In the genomic region with DNA sequence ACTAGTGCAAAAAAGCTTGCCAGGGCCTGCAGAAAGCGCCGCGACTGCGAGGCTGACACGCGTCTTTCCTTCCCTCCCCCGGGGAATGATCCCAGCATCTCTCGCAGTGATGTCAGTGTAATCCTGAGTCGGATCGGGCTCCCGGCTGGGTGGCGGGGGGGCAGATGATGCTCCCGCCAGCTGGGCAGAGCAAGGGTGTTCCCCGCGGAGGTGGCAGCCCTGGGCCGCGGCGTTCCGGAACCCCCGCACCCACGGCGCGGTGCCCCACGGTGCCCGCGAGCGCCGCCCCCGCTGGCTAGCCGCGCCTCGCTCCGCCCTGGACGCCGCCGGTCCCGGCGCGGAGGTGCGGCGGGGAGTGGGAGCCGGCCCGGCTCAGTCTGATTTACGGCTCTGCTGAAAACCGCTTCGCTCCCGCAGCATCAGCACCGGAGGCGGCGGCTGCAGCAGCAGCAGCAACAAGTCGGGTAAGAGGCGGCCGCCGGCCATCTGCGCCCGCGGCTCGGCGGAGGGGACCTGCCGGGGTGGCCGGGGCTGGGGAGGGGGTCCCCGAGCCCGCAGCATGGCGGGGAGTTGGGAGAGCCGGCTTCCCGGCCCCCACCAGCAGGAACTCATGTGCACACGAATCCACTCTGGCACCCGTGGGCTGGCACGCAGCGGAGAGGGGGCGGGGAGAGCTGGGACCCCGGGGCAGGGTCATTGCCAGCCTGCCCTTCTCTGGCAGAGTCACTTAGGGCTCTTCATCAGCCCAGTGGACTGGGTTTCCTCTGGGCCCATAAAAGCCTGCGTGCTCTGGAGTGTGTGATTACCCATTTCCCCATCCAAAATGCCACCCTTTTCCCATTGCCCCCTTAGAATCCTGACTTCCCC, we compare ENCODE assay signal across 8 cellular contexts. TPM values are rescaled to one million over a fixed set of nuclear protein-coding genes. Genes with fewer than 3 reads are reported as not detected.
DNase-seq lines count a peak whose midpoint lies in the region; ATAC-seq and TF ChIP-seq lines count a peak whose summit lies in the region.

A gene with protein sequence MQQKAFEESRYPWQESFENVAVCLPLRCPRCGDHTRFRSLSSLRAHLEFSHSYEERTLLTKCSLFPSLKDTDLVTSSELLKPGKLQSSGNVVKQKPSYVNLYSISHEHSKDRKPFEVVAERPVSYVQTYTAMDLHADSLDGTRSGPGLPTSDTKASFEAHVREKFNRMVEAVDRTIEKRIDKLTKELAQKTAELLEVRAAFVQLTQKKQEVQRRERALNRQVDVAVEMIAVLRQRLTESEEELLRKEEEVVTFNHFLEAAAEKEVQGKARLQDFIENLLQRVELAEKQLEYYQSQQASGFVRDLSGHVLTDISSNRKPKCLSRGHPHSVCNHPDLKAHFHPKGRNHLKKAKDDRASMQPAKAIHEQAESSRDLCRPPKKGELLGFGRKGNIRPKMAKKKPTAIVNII (plus strand): TSS at position 375 of the 867 bp plus-strand sequence. CDS start 1,825 bp downstream, outside the sequence.

- H3K14ac ChIP-seq in IMR-90 (replicated peaks; ENCODE audit: low read depth, low read length) (peak within 1 kb of the TSS; percentile 50; the same call in 1 of the 2 replicates), mesenchymal stem cell (ENCODE audit: low read length in 2 of 2) (no peak within 1 kb of the TSS)

- H3K4me1 Mint-ChIP-seq in CD8-positive, alpha-beta memory T cell = peaks cover 20 to 39% (median 24%) of the 10 kb centered on the region in 3 donors
- H3K4me1 Mint-ChIP-seq in effector memory CD8-positive, alpha-beta T cell (ENCODE audit: low read depth in 2 of 2) = peaks cover 17 to 27% of the 10 kb centered on the region in 2 donors

- peak within 1 kb of the TSS; percentile 27; the same call in 1 of the 2 replicates for H2BK20ac ChIP-seq in IMR-90 (ENCODE audit: low read depth, low read length)

- no peak within 1 kb of the TSS for H2BK12ac ChIP-seq in mesenchymal stem cell (ENCODE audit: low read length in 2 of 2)

- H3K27me3 ChIP-seq in CD8-positive, alpha-beta memory T cell (ENCODE audit: insufficient read depth, low read length, poor library complexity, severe bottlenecking) = peaks cover 4% of the 10 kb centered on the region
- peaks cover under 1% of the 10 kb centered on the region; the same call in 1 of the 2 replicates for H3K27me3 ChIP-seq in IMR-90 (ENCODE audit: control insufficient read depth, insufficient read depth, low read length)
- H3K27me3 ChIP-seq in mesenchymal stem cell (ENCODE audit: control insufficient read depth in 1 of 2, insufficient read depth in 1 of 2, low read length in 2 of 2) = no peaks in the 10 kb centered on the region

- H3K4me3 Mint-ChIP-seq in CD8-positive, alpha-beta memory T cell = peak within 1 kb of the TSS; percentile 83 to 94 (median 89)
- peak within 1 kb of the TSS; percentile 79 to 88 for H3K4me3 Mint-ChIP-seq in effector memory CD8-positive, alpha-beta T cell

- H2AFZ ChIP-seq in IMR-90 (replicated peaks; ENCODE audit: low read length, poor library complexity) (peak within 1 kb of the TSS; percentile 98), mesenchymal stem cell (ENCODE audit: low read depth, low read length) (no peak within 1 kb of the TSS)

- peak within 1 kb of the TSS; percentile 28 for H3K4ac ChIP-seq in IMR-90 (ENCODE audit: low read depth, low read length)
- no peak within 1 kb of the TSS for H3K4ac ChIP-seq in mesenchymal stem cell (ENCODE audit: low read depth in 1 of 2, low read length in 2 of 2)

- no TSS peak for BruUV-seq in IMR-90 (replicated peaks; lab: Mats Ljungman, UMichigan)

- peak within 1 kb of the TSS; percentile 39 for H3K56ac ChIP-seq in IMR-90 (ENCODE audit: extremely low read depth, insufficient read depth, low read length)

- H3K27me3 Mint-ChIP-seq in CD8-positive, alpha-beta memory T cell = peaks cover 7 to 10% of the 10 kb centered on the region in 2 donors
- no peaks in the 10 kb centered on the region for H3K27me3 Mint-ChIP-seq in effector memory CD8-positive, alpha-beta T cell

- peak; percentile 96 for ATAC-seq in IMR-90 (ENCODE audit: low read depth)
- ATAC-seq in effector memory CD8-positive, alpha-beta T cell (replicated peaks) = peak; percentile 88
- ATAC-seq in HG02973 (IDR thresholded peaks at IDR 0.05; ENCODE audit: unreplicated experiment) = no peak

- peak within 1 kb of the TSS; percentile 45 to 96 (median 70) for H3K27ac Mint-ChIP-seq in CD8-positive, alpha-beta memory T cell
- peak within 1 kb of the TSS; percentile 82 to 87 for H3K27ac Mint-ChIP-seq in effector memory CD8-positive, alpha-beta T cell

- POLR2A ChIA-PET in CD8-positive, alpha-beta memory T cell (lab: Charles Lee) = no interaction called here
- POLR2A ChIA-PET in IMR-90 (lab: Charles Lee; ENCODE audit: unreplicated experiment) = interaction anchor here (0.6 kb wide), 1 partner anchor 17 kb away, joined by 4 read pairs; no protein-coding TSS in a partner anchor

- H3K4me1 ChIP-seq in CD8-positive, alpha-beta memory T cell (ENCODE audit: insufficient read depth, low read length) = peaks cover 5% of the 10 kb centered on the region
- H3K4me1 ChIP-seq in IMR-90 (ENCODE audit: control insufficient read depth, insufficient read depth, low read length) (no peaks in the 10 kb centered on the region), mesenchymal stem cell (ENCODE audit: control insufficient read depth, insufficient read depth, low read depth, low read length) (peaks cover 8% of the 10 kb centered on the region)

- H3K23ac ChIP-seq in IMR-90 (ENCODE audit: low read depth, low read length) (peak within 1 kb of the TSS; percentile 92), mesenchymal stem cell (ENCODE audit: low read length in 2 of 2) (peak within 1 kb of the TSS in 1 of 2 experiments; percentile 6)

- TF ChIP-seq RAD21 in IMR-90 (IDR thresholded peaks at IDR 0.05; ENCODE audit: low read length) = no peak

- peak; percentile 3 to 61 (median 41) for DNase-seq in CD8-positive, alpha-beta memory T cell
- DNase-seq in IMR-90 (peak; percentile 47), mesenchymal stem cell (peak; percentile 16), GM19238 (ENCODE audit: insufficient read length, low spot score) (no peak)
- peak; percentile 37 to 48 for DNase-seq in activated CD4-positive, alpha-beta T cell treated with anti-CD3 and anti-CD28 coated beads, Interleukin-2, amount 50 U/mL, for 48 hours
- DNase-seq in effector memory CD8-positive, alpha-beta T cell = peak; percentile 38 to 56 (median 38)
- DNase-seq in stimulated activated CD8-positive, alpha-beta memory T cell treated with anti-CD3 and anti-CD28 coated beads, Interleukin-7, amount 100 ng/mL, for 48 hours (ENCODE audit: extremely low read depth in 1 of 2, low read depth in 1 of 2) = peak; percentile 13

- H2AK5ac ChIP-seq in IMR-90 (ENCODE audit: low read depth, low read length) = peak within 1 kb of the TSS; percentile 54; the same call in 1 of the 2 replicates
- no peak within 1 kb of the TSS for H2AK5ac ChIP-seq in mesenchymal stem cell (ENCODE audit: low read length, severe bottlenecking)

- H4K91ac ChIP-seq in IMR-90 (ENCODE audit: insufficient read depth, low read depth, low read length) (peak within 1 kb of the TSS; percentile 12; the same call in 1 of the 2 replicates), mesenchymal stem cell (ENCODE audit: low read length) (no peak within 1 kb of the TSS)

- H2BK5ac ChIP-seq in IMR-90 (ENCODE audit: low read depth, low read length, poor library complexity, severe bottlenecking) = no peak within 1 kb of the TSS
- H2BK5ac ChIP-seq in mesenchymal stem cell (ENCODE audit: low read depth, low read length, poor library complexity, severe bottlenecking) = no peak within 1 kb of the TSS

- no peak within 1 kb of the TSS for H3K27ac ChIP-seq in CD8-positive, alpha-beta memory T cell (ENCODE audit: low read depth, low read length)
- no peak within 1 kb of the TSS; the same call in 1 of the 2 replicates for H3K27ac ChIP-seq in IMR-90 (ENCODE audit: insufficient read depth, low read length)
- H3K27ac ChIP-seq in mesenchymal stem cell (ENCODE audit: low read length, poor library complexity, severe bottlenecking) = no peak within 1 kb of the TSS

- H3K79me1 ChIP-seq in IMR-90 (ENCODE audit: low read depth in 1 of 2, low read length in 2 of 2) (no peaks in the 10 kb centered on the region), mesenchymal stem cell (replicated peaks; ENCODE audit: low read length, poor library complexity, severe bottlenecking) (peaks cover 2% of the 10 kb centered on the region)

- H3K4me3 ChIP-seq in CD8-positive, alpha-beta memory T cell (ENCODE audit: low read length) = peak within 1 kb of the TSS; percentile 46
- H3K4me3 ChIP-seq in IMR-90 (ENCODE audit: insufficient read depth, low read depth, low read length) (peak within 1 kb of the TSS; percentile 49), mesenchymal stem cell (ENCODE audit: insufficient read depth in 1 of 2, low read depth in 1 of 2, low read length in 2 of 2) (peak within 1 kb of the TSS; percentile 67 to 82)

- no peaks in the 10 kb centered on the region for H3K9me3 ChIP-seq in CD8-positive, alpha-beta memory T cell (ENCODE audit: low read length)
- H3K9me3 ChIP-seq in IMR-90 (ENCODE audit: control insufficient read depth, insufficient read depth, low read length) = no peaks in the 10 kb centered on the region
- no peaks in the 10 kb centered on the region for H3K9me3 ChIP-seq in mesenchymal stem cell (ENCODE audit: control insufficient read depth, low read length)

- H4K8ac ChIP-seq in IMR-90 (ENCODE audit: low read depth in 2 of 2, low read length in 2 of 2) (peak within 1 kb of the TSS; percentile 63 to 66; a peak in 3 of 4 replicates), mesenchymal stem cell (ENCODE audit: low read length) (no peak within 1 kb of the TSS)

- peak within 1 kb of the TSS; percentile 38 for H2AK9ac ChIP-seq in IMR-90 (replicated peaks; ENCODE audit: low read depth, low read length, poor library complexity)

- H3K36me3 Mint-ChIP-seq in CD8-positive, alpha-beta memory T cell = peaks cover 0 to 2% (median 0%) of the 10 kb centered on the region in 3 donors
- H3K36me3 Mint-ChIP-seq in effector memory CD8-positive, alpha-beta T cell (ENCODE audit: insufficient read depth) = peaks cover 3% of the 10 kb centered on the region

- TF ChIP-seq POLR2A in IMR-90 (IDR thresholded peaks at IDR 0.05; ENCODE audit: low read depth, low read length) = no peak

- H3K4me2 ChIP-seq in IMR-90 (ENCODE audit: low read depth, low read length) (peak within 1 kb of the TSS; percentile 92), mesenchymal stem cell (ENCODE audit: low read length, poor library complexity, severe bottlenecking) (peak within 1 kb of the TSS; percentile 65)

- peak within 1 kb of the TSS; percentile 55; the same call in 1 of the 2 replicates for H3K9ac ChIP-seq in IMR-90 (ENCODE audit: low read depth, low read length)
- H3K9ac ChIP-seq in mesenchymal stem cell (ENCODE audit: low read length) = peak within 1 kb of the TSS; percentile 77

- H2BK15ac ChIP-seq in IMR-90 (ENCODE audit: low read depth, low read length) (no peak within 1 kb of the TSS), mesenchymal stem cell (ENCODE audit: low read depth, poor library complexity, severe bottlenecking) (no peak within 1 kb of the TSS)

- no peaks in the 10 kb centered on the region; the same call in 1 of the 2 replicates for H4K20me1 ChIP-seq in IMR-90 (ENCODE audit: insufficient read depth, low read length)

- dilution Hi-C loops in IMR-90 (cut with HindIII; ENCODE audit: low sequenced_read_pairs, unreplicated experiment) = no loop called here

- H3K36me3 ChIP-seq in CD8-positive, alpha-beta memory T cell (ENCODE audit: insufficient read depth, low read length) = no peaks in the 10 kb centered on the region
- H3K36me3 ChIP-seq in IMR-90 (ENCODE audit: control insufficient read depth, insufficient read depth, low read length) = no peaks in the 10 kb centered on the region
- no peaks in the 10 kb centered on the region for H3K36me3 ChIP-seq in mesenchymal stem cell (ENCODE audit: control insufficient read depth in 1 of 2, insufficient read depth in 2 of 2, low read depth in 1 of 2, low read length in 2 of 2)

- 4% methylated on average over 22 of the region's 73 CpGs; no CpG with 5 or more reads in 1 of the 2 experiments for WGBS in IMR-90 (ENCODE audit: extremely low coverage in 2 of 2, insufficient read length in 1 of 2), 2 experiments
- WGBS in mesenchymal stem cell = 2% methylated on average over 73 of the region's 73 CpGs

- H2BK120ac ChIP-seq in IMR-90 (ENCODE audit: low read depth, low read length) (peak within 1 kb of the TSS; percentile 73), mesenchymal stem cell (ENCODE audit: low read depth, low read length) (no peak within 1 kb of the TSS)

- no peaks in the 10 kb centered on the region; the same call in 1 of the 2 replicates for H3K9me1 ChIP-seq in IMR-90 (ENCODE audit: insufficient read depth, low read length)

- no peak for TF ChIP-seq CTCF in IMR-90 (conservative IDR thresholded peaks at IDR 0.05; ENCODE audit: low read depth, low read length)

- CTCF ChIA-PET in CD8-positive, alpha-beta memory T cell (lab: Charles Lee) = interaction anchor here (0.6 to 1.2 kb wide), 2 partner anchors 130 to 478 kb away, joined by 3 read pairs; no protein-coding TSS in a partner anchor
- CTCF ChIA-PET in IMR-90 (lab: Yijun Ruan, JAX) = no interaction called here

- no peak within 1 kb of the TSS for H4K5ac ChIP-seq in IMR-90 (ENCODE audit: low read depth, low read length)

- no peaks in the 10 kb centered on the region for H3K9me3 Mint-ChIP-seq in CD8-positive, alpha-beta memory T cell
- H3K9me3 Mint-ChIP-seq in effector memory CD8-positive, alpha-beta T cell = no peaks in the 10 kb centered on the region

- intact Hi-C loops in IMR-90 (cut with micrococcal nuclease) = loop anchor here (2.0 kb wide), 1 partner anchor 109 kb away; no protein-coding TSS in a partner anchor

- H3K18ac ChIP-seq in IMR-90 (ENCODE audit: low read depth, low read length) = no peak within 1 kb of the TSS
- no peak within 1 kb of the TSS for H3K18ac ChIP-seq in mesenchymal stem cell (ENCODE audit: low read depth in 1 of 2, low read length in 2 of 2)

- in situ Hi-C loops in IMR-90 (cut with MboI; ENCODE audit: low sequenced_read_pairs) = no loop called here

RNA-seq across cellular contexts. Expression of the gene that starts here (rescaled TPM):
- total RNA-seq in CD8-positive, alpha-beta memory T cell = under 1 TPM; 0.53 to 0.93 TPM
- polyA plus RNA-seq in CD8-positive, alpha-beta memory T cell = 2.7 TPM
- total RNA-seq in IMR-90 (2012; rRNA removed) = 2.5 and 3.2 TPM in 2 replicates
- 1.0 and 1.2 TPM in 2 replicates for polyA plus RNA-seq in IMR-90 (2012; rRNA removed)
- polyA plus RNA-seq in IMR-90 (2012; cell fraction: cytosol; rRNA removed) = 0.46 and 0.80 TPM in 2 replicates
- 0.41 and 1.0 TPM in 2 replicates for polyA plus RNA-seq in IMR-90 (2012; cell fraction: nucleus; rRNA removed; ENCODE audit: low replicate concordance)
- 0.01 TPM for polyA plus RNA-seq in mesenchymal stem cell (2013, experiment 1 of 2)
- 0.01 TPM for polyA plus RNA-seq in mesenchymal stem cell (2013, experiment 2 of 2)
